9 cellular contexts compared by ENCODE assay signal in genomic region chr14:60163741-60164140, GRCh38. TPM values are rescaled to one million over a fixed set of nuclear protein-coding genes. Genes with fewer than 3 reads are reported as not detected.
DNase-seq lines count a peak whose midpoint lies in the region; ATAC-seq and TF ChIP-seq lines count a peak whose summit lies in the region.
"Had no signal": no experiment of that assay in that cellular context is flagged by ENCODE, and none has a peak within 500 bp of the region (broad histone marks: within the 10 kb centered on the region; RNA-seq: fewer than 3 reads in every experiment).

No MANE protein-coding gene starts in this region.

- H3K36me3 ChIP-seq in HEK293 (ENCODE audit: control insufficient read depth in 2 of 2, insufficient read depth in 1 of 2, low read length in 2 of 2) (no peaks in the 10 kb centered on the region), mesodermal cell (ENCODE audit: control insufficient read depth, insufficient read depth, low read length) (peaks cover 2% of the 10 kb centered on the region)

- POLR2A ChIA-PET in HEK293 (lab: Yijun Ruan, JAX), result no interaction called here
- POLR2A ChIA-PET in activated CD8-positive, alpha-beta T cell treated with anti-CD3 and anti-CD28 coated beads for 36 hours (lab: Charles Lee), result interaction anchor here (1.4 to 2.4 kb wide), 5 partner anchors 9 to 158 kb away, joined by 3 to 15 read pairs (median 10); partner anchors contain the start of gene PPM1A

- H3K4me3 ChIP-seq in AG10803 (ENCODE audit: low read length) (peak overlapping the region; percentile 84), HEK293 (ENCODE audit: low read depth, low read length) (no peak overlapping the region), mesodermal cell (ENCODE audit: extremely low read depth, insufficient read depth, low read length, poor library complexity, severe bottlenecking) (peak overlapping the region; percentile 76)

- ATAC-seq in activated CD8-positive, alpha-beta T cell treated with anti-CD3 and anti-CD28 coated beads for 36 hours, result no peak
- ATAC-seq in HG03520 (IDR thresholded peaks at IDR 0.05; ENCODE audit: unreplicated experiment), result no peak
- ATAC-seq in GM21717 (IDR thresholded peaks at IDR 0.05; ENCODE audit: unreplicated experiment), result no peak
- no peak for ATAC-seq in HG02852 (IDR thresholded peaks at IDR 0.05; ENCODE audit: unreplicated experiment)

- H3K4me3 Mint-ChIP-seq in activated CD8-positive, alpha-beta T cell treated with anti-CD3 and anti-CD28 coated beads for 36 hours, result peak overlapping the region; percentile 88

- H3K9me3 Mint-ChIP-seq in activated CD8-positive, alpha-beta T cell treated with anti-CD3 and anti-CD28 coated beads for 36 hours, result no peaks in the 10 kb centered on the region

- H3K27ac ChIP-seq in HEK293 (ENCODE audit: extremely low read depth, low read depth, low read length) (no peak overlapping the region), mesodermal cell (ENCODE audit: low read depth, low read length, severe bottlenecking) (no peak overlapping the region)

- no peaks in the 10 kb centered on the region for H3K27me3 Mint-ChIP-seq in activated CD8-positive, alpha-beta T cell treated with anti-CD3 and anti-CD28 coated beads for 36 hours

- peaks cover 28% of the 10 kb centered on the region for H3K36me3 Mint-ChIP-seq in activated CD8-positive, alpha-beta T cell treated with anti-CD3 and anti-CD28 coated beads for 36 hours (ENCODE audit: low read depth)

- H3K4me1 Mint-ChIP-seq in activated CD8-positive, alpha-beta T cell treated with anti-CD3 and anti-CD28 coated beads for 36 hours (ENCODE audit: low read depth), result peaks cover 48% of the 10 kb centered on the region

- no peak overlapping the region for H3K27ac Mint-ChIP-seq in activated CD8-positive, alpha-beta T cell treated with anti-CD3 and anti-CD28 coated beads for 36 hours

- CTCF ChIA-PET in HEK293 (lab: Yijun Ruan, JAX), result interaction anchor here (0.6 to 2.1 kb wide), 5 partner anchors 10 to 199 kb away, joined by 3 to 6 read pairs (median 4); no protein-coding TSS in a partner anchor
- CTCF ChIA-PET in activated CD8-positive, alpha-beta T cell treated with anti-CD3 and anti-CD28 coated beads for 36 hours (lab: Charles Lee), result interaction anchor here (0.6 to 1.3 kb wide), 4 partner anchors 11 to 1623 kb away, joined by 3 to 5 read pairs (median 4); no protein-coding TSS in a partner anchor

- intact Hi-C loops in activated CD8-positive, alpha-beta T cell treated with anti-CD3 and anti-CD28 coated beads for 36 hours (cut with micrococcal nuclease), result loop anchor here (5.0 kb wide), 1 partner anchor 71 kb away; the partner anchor contains the start of gene PCNX4

- no peaks in the 10 kb centered on the region for H3K9me3 ChIP-seq in HEK293 (ENCODE audit: control insufficient read depth, insufficient read depth, low read depth, low read length)
- no peaks in the 10 kb centered on the region for H3K9me3 ChIP-seq in mesodermal cell (ENCODE audit: control insufficient read depth, low read length)

- no peak for TF ChIP-seq CTCF in AG10803 (conservative IDR thresholded peaks at IDR 0.05; ENCODE audit: low read length)
- no peak for TF ChIP-seq CTCF in HEK293 (tag by site-specific recombination; IDR thresholded peaks at IDR 0.05)
- TF ChIP-seq CTCF in activated CD8-positive, alpha-beta T cell treated with anti-CD3 and anti-CD28 coated beads for 36 hours (IDR thresholded peaks at IDR 0.05), result no peak

- WGBS in mesodermal cell (ENCODE audit: insufficient coverage in 2 of 2), 2 experiments, result 64% methylated on average over 2 of the region's 7 CpGs; no CpG with 5 or more reads in 1 of the 2 experiments

- DNase-seq in AG10803 (ENCODE audit: low read depth) (no peak), GF-D8 (lab: John Stamatoyannopoulos, UW) (no peak)
- no peak for DNase-seq in activated CD8-positive, alpha-beta T cell treated with anti-CD3 and anti-CD28 coated beads for 36 hours
- DNase-seq: NCI-H1048 had no signal

- H3K4me1 ChIP-seq in HEK293 (ENCODE audit: control insufficient read depth, insufficient read depth, low read length), result peaks cover 15% of the 10 kb centered on the region
- no peaks in the 10 kb centered on the region for H3K4me1 ChIP-seq in mesodermal cell (ENCODE audit: control insufficient read depth, insufficient read depth, low read length, poor library complexity, severe bottlenecking)

TF ChIP-seq in HEK293, 187 proteins besides CTCF, POLR2A, EP300 and RAD21:
- TF ChIP-seq ZBTB17 (tag by site-specific recombination; IDR thresholded peaks at IDR 0.05), result peak; percentile 73
- TF ChIP-seq ZNF362 (tag by site-specific recombination; IDR thresholded peaks at IDR 0.05), result 0 out of 2 replicates have a peak, but pooled peaks have one; percentile 40
- no peak for TF ChIP-seq ZNF223 (tag by site-specific recombination; IDR thresholded peaks at IDR 0.05)
TF ChIP-seq in HEK293: peak in this region for 2.

RNA-seq across cellular contexts. Expression of gene DHRS7, which starts 1.5 kb away (rescaled TPM):
- 10 to 100 TPM; 46.4 to 46.6 TPM for total RNA-seq in activated CD8-positive, alpha-beta T cell treated with anti-CD3 and anti-CD28 coated beads for 36 hours
- 34.7 TPM for polyA plus RNA-seq in mesodermal cell (2013, experiment 1 of 2)
- polyA plus RNA-seq in mesodermal cell (2013, experiment 2 of 2), result 37.1 TPM
